Comparison of ENCODE assay signal across 34 cellular contexts in genomic region chrX:107505223-107505622, GRCh38. TPM values are rescaled to one million over a fixed set of nuclear protein-coding genes. Genes with fewer than 3 reads are reported as not detected.
"Had no signal": no experiment of that assay in that cellular context is flagged by ENCODE, and none has a peak within 500 bp of the region (broad histone marks: within the 10 kb centered on the region; RNA-seq: fewer than 3 reads in every experiment).

No MANE protein-coding gene starts in this region.

- ATAC-seq: activated CD4-positive, alpha-beta T cell treated with anti-CD3 and anti-CD28 coated beads for 36 hours; activated CD8-positive, alpha-beta memory T cell treated with anti-CD3 and anti-CD28 coated beads, Interleukin-2, amount 10 ng/mL, durations not matched to agents 7 days and 5 days; activated CD8-positive, alpha-beta T cell treated with anti-CD3 and anti-CD28 coated beads, Interleukin-2, amount 10 ng/mL, durations not matched to agents 7 days and 5 days; activated naive CD8-positive, alpha-beta T cell treated with anti-CD3 and anti-CD28 coated beads, Interleukin-2, amount 50 U/mL, for 24 hours; esophagus mucosa; foreskin keratinocyte; gastrocnemius medialis; heart left ventricle had no signal

- H3K27ac ChIP-seq: adrenal gland, breast epithelium, cardiac muscle cell, colonic mucosa, foreskin keratinocyte, gastrocnemius medialis, heart left ventricle had no signal

- H3K27me3 ChIP-seq: colonic mucosa had no signal

- H3K4me1 ChIP-seq: adrenal gland, breast epithelium, colonic mucosa, foreskin keratinocyte, gastrocnemius medialis had no signal

- H3K9me3 ChIP-seq: adrenal gland, colonic mucosa, gastrocnemius medialis had no signal

- DNase-seq: activated CD4-positive, alpha-beta memory T cell treated with anti-CD3 and anti-CD28 coated beads for 36 hours; activated CD4-positive, alpha-beta T cell treated with anti-CD3 and anti-CD28 coated beads for 36 hours; activated CD4-positive, alpha-beta T cell treated with anti-CD3 and anti-CD28 coated beads, Interleukin-2, amount 10 ng/mL, durations not matched to agents 24 days and 14 days; activated CD4-positive, CD25-positive, alpha-beta regulatory T cell; activated CD4-positive, CD25-positive, alpha-beta regulatory T cell treated with anti-CD3 and anti-CD28 coated beads, Interleukin-2, amount 50 U/mL, for 72 hours; activated CD8-positive, alpha-beta memory T cell treated with anti-CD3 and anti-CD28 coated beads, Interleukin-2, amount 10 ng/mL, durations not matched to agents 7 days and 5 days; activated CD8-positive, alpha-beta memory T cell treated with anti-CD3 and anti-CD28 coated beads, Interleukin-2, amount 50 U/mL, for 4 hours; activated CD8-positive, alpha-beta T cell treated with anti-CD3 and anti-CD28 coated beads, Interleukin-2, amount 10 ng/mL, durations not matched to agents 7 days and 5 days; activated effector memory CD4-positive, alpha-beta T cell treated with anti-CD3 and anti-CD28 coated beads, Interleukin-2, amount 50 U/mL, for 16 hours; activated naive CD4-positive, alpha-beta T cell treated with anti-CD3 and anti-CD28 coated beads for 36 hours; activated naive CD8-positive, alpha-beta T cell treated with anti-CD3 and anti-CD28 coated beads for 36 hours; activated naive CD8-positive, alpha-beta T cell treated with anti-CD3 and anti-CD28 coated beads, Interleukin-2, amount 50 U/mL, for 24 hours; activated T-cell treated with anti-CD3 and anti-CD28 coated beads, Interleukin-2, amount 50 U/mL, for 1 hour; activated T-cell treated with anti-CD3 and anti-CD28 coated beads, Interleukin-2, amount 50 U/mL, for 48 hours; adrenal gland; amygdala; aorta; central memory CD4-positive, alpha-beta T cell; cerebellar nuclear complex; colonic mucosa; effector memory CD4-positive, alpha-beta T cell; endodermal cell; foreskin keratinocyte; gastrocnemius medialis; glutamatergic neuron; heart left ventricle; T-helper 2 cell had no signal

- H3K36me3 ChIP-seq: adrenal gland, breast epithelium, cardiac muscle cell, colonic mucosa, gastrocnemius medialis, heart left ventricle had no signal

- H3K4me3 ChIP-seq: adrenal gland, breast epithelium, cardiac muscle cell, colonic mucosa, gastrocnemius medialis, heart left ventricle had no signal

RNA-seq across cellular contexts. Expression of gene FRMPD3, which starts 55.8 kb away (rescaled TPM):
- total RNA-seq: activated CD4-positive, alpha-beta memory T cell treated with anti-CD3 and anti-CD28 coated beads for 36 hours; activated CD4-positive, alpha-beta T cell treated with anti-CD3 and anti-CD28 coated beads for 36 hours; activated CD4-positive, alpha-beta T cell treated with anti-CD3 and anti-CD28 coated beads, Interleukin-2, amount 10 ng/mL, durations not matched to agents 24 days and 14 days; activated CD8-positive, alpha-beta memory T cell treated with anti-CD3 and anti-CD28 coated beads for 36 hours; activated CD8-positive, alpha-beta memory T cell treated with anti-CD3 and anti-CD28 coated beads, Interleukin-2, amount 10 ng/mL, durations not matched to agents 7 days and 5 days; activated naive CD4-positive, alpha-beta T cell treated with anti-CD3 and anti-CD28 coated beads for 36 hours; activated naive CD8-positive, alpha-beta T cell treated with anti-CD3 and anti-CD28 coated beads for 36 hours; activated T-helper 1 cell treated with anti-CD3 and anti-CD28 coated beads, Interleukin-12 subunit alpha, Interleukin-12 subunit beta, Interleukin-2, Interleukin-4 antibody, amounts not matched to agents 30 ng/mL and 10 ng/mL and 1 ng/mL, durations not matched to agents 14 hours and 24 hours and 36 hours; activated T-helper 2 cell treated with anti-CD3 and anti-CD28 coated beads, Interferon-gamma antibody, Interleukin-2, Interleukin-4, amounts not matched to agents 10 μg/mL and 5 μg/mL and 100 μg/mL, durations not matched to agents 14 hours and 24 hours and 36 hours; dermis microvascular lymphatic vessel endothelial cell; foreskin keratinocyte; gastrocnemius medialis had no signal
